Comparison of ENCODE assay signal across 19 cellular contexts in genomic region chr1:162682013-162682419, GRCh38. TPM values are rescaled to one million over a fixed set of nuclear protein-coding genes. Genes with fewer than 3 reads are reported as not detected.
DNase-seq lines count a peak whose midpoint lies in the region; ATAC-seq, FAIRE-seq and TF ChIP-seq lines count a peak whose summit lies in the region.
"Had no signal": no experiment of that assay in that cellular context is flagged by ENCODE, and none has a peak within 500 bp of the region (broad histone marks: within the 10 kb centered on the region; RNA-seq: fewer than 3 reads in every experiment).

No MANE protein-coding gene starts in this region.

- no TSS peak for BruUV-seq in GM12878 (replicated peaks; lab: Mats Ljungman, UMichigan)

- TF ChIP-seq RAD21 in GM12878 (IDR thresholded peaks at IDR 0.05; ENCODE audit: insufficient read depth, low read depth, low read length), result no peak

- H3K79me2 ChIP-seq in GM12878 (ENCODE audit: control insufficient read depth, insufficient read depth, low read length), result no peaks in the 10 kb centered on the region

- no peak for TF ChIP-seq EP300 in GM12878 (IDR thresholded peaks at IDR 0.05; ENCODE audit: borderline replicate concordance in 1 of 2, control insufficient read depth in 1 of 2, low read depth in 2 of 2, low read length in 2 of 2)

- RAD21 ChIA-PET in GM12878 (lab: Charles Lee; ENCODE audit: unreplicated experiment), result interaction anchor here (0.7 to 4.4 kb wide), 4 partner anchors 15 to 50 kb away, joined by 3 to 27 read pairs (median 4); partner anchors contain the start of gene DDR2

- ATAC-seq in GM12878 (peak; percentile 68), HG03045 (IDR thresholded peaks at IDR 0.05; ENCODE audit: unreplicated experiment) (no peak), GM18520 (IDR thresholded peaks at IDR 0.05; ENCODE audit: unreplicated experiment) (no peak)
- ATAC-seq: upper lobe of right lung had no signal

- 25% methylated on average over 1 of the region's 1 CpG for WGBS in GM12878 (ENCODE audit: insufficient coverage, insufficient replicate concordance, low lambda C conversion rate, missing lambda C conversion rate)

- SMC1A ChIA-PET in GM12878 (lab: Charles Lee; ENCODE audit: uncharacterized antibody, unreplicated experiment), result interaction anchor here (0.9 to 11.2 kb wide), 5 partner anchors 12 to 69 kb away, joined by 3 to 80 read pairs (median 3); partner anchors contain the start of gene DDR2

- FAIRE-seq in GM12892 (lab: Jason Lieb, UNC) (peak; percentile 33), GM12878 (lab: Jason Lieb, UNC) (no peak), kidney (lab: Jason Lieb, UNC) (no peak)

- H3K9ac ChIP-seq in GM12878 (ENCODE audit: control insufficient read depth, insufficient read depth, low read length) (no peak overlapping the region), kidney (ENCODE audit: low read length in 2 of 2) (no peak overlapping the region)

- H3K4me1 ChIP-seq in GM12878 (ENCODE audit: control insufficient read depth, insufficient read depth, low read length), result peaks cover 8% of the 10 kb centered on the region
- H3K4me1 ChIP-seq in kidney (ENCODE audit: control insufficient read depth in 1 of 2, insufficient read depth in 1 of 2, low read depth in 1 of 2, low read length in 2 of 2), result peaks cover 4 to 24% of the 10 kb centered on the region in 2 donors
- H3K4me1 ChIP-seq: upper lobe of right lung had no signal

- H3K36me3 ChIP-seq in GM12878 (ENCODE audit: control insufficient read depth in 2 of 2, insufficient read depth in 2 of 2, low read length in 1 of 2), result no peaks in the 10 kb centered on the region
- H3K36me3 ChIP-seq in kidney (ENCODE audit: control insufficient read depth in 1 of 2, insufficient read depth in 2 of 2, low read length in 2 of 2), result no peaks in the 10 kb centered on the region
- H3K36me3 ChIP-seq: upper lobe of right lung had no signal

- H3K4me2 ChIP-seq in GM12878 (ENCODE audit: control insufficient read depth, insufficient read depth), result no peak overlapping the region

- H3K27ac ChIP-seq in GM12878 (ENCODE audit: control insufficient read depth, insufficient read depth) (no peak overlapping the region), kidney (ENCODE audit: low read depth in 2 of 2, low read length in 2 of 2) (peak overlapping the region; percentile 18 to 27)
- H3K27ac ChIP-seq: SJSA1, upper lobe of right lung had no signal

- in situ Hi-C loops in GM12878 (cut with MboI), result no loop called here

- no peak for DNase-seq in GM12892 (ENCODE audit: insufficient read length)
- no peak for DNase-seq in GM12878 (ENCODE audit: low read depth, low spot score)
- no peak for DNase-seq in kidney
- DNase-seq in renal cortical epithelial cell (ENCODE audit: low read depth), result peak; percentile 45
- no peak for DNase-seq in activated gamma-delta T cell treated with Interleukin-2 at 50 U/mL for 16 hours
- no peak for DNase-seq in hypothalamus (lab: John Stamatoyannopoulos, UW)
- DNase-seq: activated CD4-positive, alpha-beta T cell treated with anti-CD3 and anti-CD28 coated beads for 48 hours; CD8-positive, alpha-beta memory T cell; effector CD8-positive, alpha-beta T cell; GDM1; HCEC 1CT; KG1; NCI-H1105; T-helper 9 cell; upper lobe of right lung had no signal

- no peak for TF ChIP-seq POLR2A in GM12892 (IDR thresholded peaks at IDR 0.05; ENCODE audit: low read depth, low read length)
- TF ChIP-seq POLR2A in GM12878 (IDR thresholded peaks at IDR 0.05; ENCODE audit: low read depth, low read length), result no peak

- intact Hi-C loops in GM12878 (cut with micrococcal nuclease; ENCODE audit: unreplicated experiment), result no loop called here
- intact Hi-C loops in kidney (cut with DNase I), result no loop called here

- H2AFZ ChIP-seq in GM12878 (ENCODE audit: control insufficient read depth, low read depth, low read length), result no peak overlapping the region; the same call in 1 of the 2 replicates

- H3K9me3 ChIP-seq in GM12878 (replicated peaks; ENCODE audit: control insufficient read depth, insufficient read depth, low read length) (no peaks in the 10 kb centered on the region; the same call in 1 of the 3 replicates), kidney (ENCODE audit: control insufficient read depth in 1 of 2, low read length in 2 of 2) (no peaks in the 10 kb centered on the region)
- H3K9me3 ChIP-seq: SJSA1, upper lobe of right lung had no signal

- H3K27me3 ChIP-seq in GM12878 (replicated peaks in 1 of 2; ENCODE audit: control insufficient read depth in 2 of 2, insufficient read depth in 2 of 2, low read length in 1 of 2), result no peaks in the 10 kb centered on the region
- H3K27me3 ChIP-seq: SJSA1, upper lobe of right lung had no signal

- no peak overlapping the region for H3K4me3 ChIP-seq in GM12878
- H3K4me3 ChIP-seq in kidney (ENCODE audit: low read length in 2 of 2), result no peak overlapping the region
- H3K4me3 ChIP-seq: SJSA1, skin epidermis, upper lobe of right lung had no signal

- POLR2A ChIA-PET in GM12878 (lab: Charles Lee), result interaction anchor here (0.5 to 1.5 kb wide), 5 partner anchors 19 to 52 kb away, joined by 3 to 5 read pairs (median 3); no protein-coding TSS in a partner anchor

- H4K20me1 ChIP-seq in GM12878 (ENCODE audit: control insufficient read depth, insufficient read depth), result no peaks in the 10 kb centered on the region

- CTCF ChIA-PET in GM12878 (lab: Yijun Ruan, JAX), result interaction anchor here (0.5 to 1.5 kb wide), 3 partner anchors 19 to 543 kb away, joined by 3 to 5 read pairs (median 4); partner anchors contain the start of gene DDR2

- TF ChIP-seq CTCF in GM12878 (IDR thresholded peaks at IDR 0.05 in 2 of 3, conservative IDR thresholded peaks at IDR 0.05 in 1 of 3; ENCODE audit: control insufficient read depth in 2 of 3, extremely low read depth in 1 of 3, insufficient read depth in 1 of 3, low read depth in 3 of 3, low read length in 3 of 3) (no peak), kidney (IDR thresholded peaks at IDR 0.05; ENCODE audit: borderline replicate concordance, extremely low read depth, insufficient read depth) (no peak)

TF ChIP-seq in GM12878, 131 proteins besides CTCF, POLR2A, EP300 and RAD21:
- TF ChIP-seq POU2F2 (IDR thresholded peaks at IDR 0.05; ENCODE audit: borderline replicate concordance, low read depth, low read length) (no peak), ETV6 (conservative IDR thresholded peaks at IDR 0.05 in 1 of 2, IDR thresholded peaks at IDR 0.05 in 1 of 2; ENCODE audit: borderline replicate concordance in 1 of 2, low read depth in 1 of 2) (no peak), NFXL1 (IDR thresholded peaks at IDR 0.05; ENCODE audit: borderline replicate concordance) (no peak), E2F4 (IDR thresholded peaks at IDR 0.05; ENCODE audit: low read depth, low read length) (no peak)
- TF ChIP-seq, protein P1, sequence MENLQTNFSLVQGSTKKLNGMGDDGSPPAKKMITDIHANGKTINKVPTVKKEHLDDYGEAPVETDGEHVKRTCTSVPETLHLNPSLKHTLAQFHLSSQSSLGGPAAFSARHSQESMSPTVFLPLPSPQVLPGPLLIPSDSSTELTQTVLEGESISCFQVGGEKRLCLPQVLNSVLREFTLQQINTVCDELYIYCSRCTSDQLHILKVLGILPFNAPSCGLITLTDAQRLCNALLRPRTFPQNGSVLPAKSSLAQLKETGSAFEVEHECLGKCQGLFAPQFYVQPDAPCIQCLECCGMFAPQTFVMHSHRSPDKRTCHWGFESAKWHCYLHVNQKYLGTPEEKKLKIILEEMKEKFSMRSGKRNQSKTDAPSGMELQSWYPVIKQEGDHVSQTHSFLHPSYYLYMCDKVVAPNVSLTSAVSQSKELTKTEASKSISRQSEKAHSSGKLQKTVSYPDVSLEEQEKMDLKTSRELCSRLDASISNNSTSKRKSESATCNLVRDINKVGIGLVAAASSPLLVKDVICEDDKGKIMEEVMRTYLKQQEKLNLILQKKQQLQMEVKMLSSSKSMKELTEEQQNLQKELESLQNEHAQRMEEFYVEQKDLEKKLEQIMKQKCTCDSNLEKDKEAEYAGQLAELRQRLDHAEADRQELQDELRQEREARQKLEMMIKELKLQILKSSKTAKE (IDR thresholded peaks at IDR 0.05; ENCODE audit: low read depth, poor library complexity, severe bottlenecking), result no peak

RNA-seq across cellular contexts. Expression of gene DDR2, which starts 49.8 kb away (rescaled TPM):
- polyA plus RNA-seq in GM12892 (2012; ENCODE audit: missing spikeins), result 5.7 TPM
- total RNA-seq in GM12878 (2013; cell fraction: nucleolus; rRNA removed), result 28.4 and 31.3 TPM in 2 replicates
- total RNA-seq in GM12878 (2014; rRNA removed) (6.6 and 7.4 TPM in 2 replicates), GM12878 (2014; rRNA removed; fragmentation: Illumina TruSeq; extraction: Trizol) (4.8 and 5.1 TPM in 2 replicates), GM12878 (2021) (8.4 and 8.8 TPM in 2 replicates), kidney (19.8 TPM), renal cortical epithelial cell (1.2 and 1.7 TPM in 2 replicates)
- polyA plus RNA-seq in GM12878 (2011; ENCODE audit: low read depth), result 1.6 TPM
- polyA plus RNA-seq in GM12878 (2011; rRNA removed) (4.9 and 6.2 TPM in 2 replicates), GM12878 (2014; fragmentation: Illumina TruSeq; extraction: Trizol) (5.8 and 6.4 TPM in 2 replicates), GM12878 (2014; fragmentation: Nextera tagmentation; extraction: Ambion mirVana) (1 to 10 TPM; 1.9 to 2.8 TPM), GM12878 (2014; rRNA removed) (3.6 and 5.7 TPM in 2 replicates), GM12878 (2016; fragmentation: Nextera tagmentation; extraction: Ambion mirVana) (1 to 10 TPM; 5.2 to 6.3 TPM), kidney (ENCODE audit: insufficient read depth, low read depth, low replicate concordance) (3.9 TPM)
- polyA plus RNA-seq in GM12878 (2011; cell fraction: cytosol; rRNA removed), result 5.5 and 5.7 TPM in 2 replicates
- polyA plus RNA-seq in GM12878 (2011; cell fraction: nucleus; rRNA removed), result 7.8 and 10.1 TPM in 2 replicates
- polyA plus RNA-seq in GM12878 (2012), result 1.8 and 2.0 TPM in 2 replicates
- polyA minus RNA-seq in GM12878 (2011; rRNA and poly(A)+ RNA removed), result 17.0 and 18.2 TPM in 2 replicates
- 3.1 and 3.6 TPM in 2 replicates for polyA minus RNA-seq in GM12878 (2011; cell fraction: cytosol; rRNA and poly(A)+ RNA removed)
- polyA minus RNA-seq in GM12878 (2011; cell fraction: nucleus; rRNA and poly(A)+ RNA removed), result 7.4 and 13.5 TPM in 2 replicates
